In the genomic region with DNA sequence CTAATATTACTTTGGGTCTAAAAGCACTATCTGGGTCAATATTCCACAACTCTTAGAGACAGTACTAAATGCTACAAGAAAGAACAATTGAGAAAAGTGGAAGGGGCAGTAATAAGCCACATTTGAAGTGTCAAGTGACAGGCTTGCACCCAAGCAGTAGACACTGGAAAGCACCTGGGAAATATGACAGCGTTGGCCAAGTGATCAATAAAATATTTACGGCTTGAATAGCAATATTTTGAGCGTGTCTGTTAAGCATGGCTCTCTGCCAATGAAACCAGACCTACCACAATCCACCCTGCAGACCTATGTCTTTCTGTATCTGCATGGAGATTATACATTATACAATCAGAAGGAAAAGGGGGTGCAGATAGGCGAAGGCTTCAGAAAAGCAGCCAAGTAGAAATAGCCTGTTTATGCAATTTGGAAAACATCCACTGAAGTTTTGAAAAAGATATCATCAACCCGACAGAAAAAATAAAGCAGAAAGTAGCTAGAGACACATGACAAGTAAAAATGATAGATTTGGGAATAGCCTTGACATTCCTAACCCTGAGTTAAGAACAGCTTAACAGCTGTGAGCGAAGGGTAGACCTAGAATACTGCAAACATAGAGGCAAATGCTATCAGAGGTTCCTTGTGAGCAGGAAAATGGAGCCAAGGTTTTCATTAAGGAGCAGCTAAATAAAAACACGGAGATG, we compare ENCODE assay signal across 12 cellular contexts.
DNase-seq lines count a peak whose midpoint lies in the region; ATAC-seq, FAIRE-seq and TF ChIP-seq lines count a peak whose summit lies in the region.
"Had no signal": no experiment of that assay in that cellular context is flagged by ENCODE, and none has a peak within 500 bp of the region (broad histone marks: within the 10 kb centered on the region; RNA-seq: fewer than 3 reads in every experiment).

No MANE protein-coding gene starts in this region.

- H3K9ac ChIP-seq in GM12878 (ENCODE audit: control insufficient read depth, insufficient read depth, low read length) = peak overlapping the region; percentile 10; the same call in 1 of the 2 replicates

- POLR2A ChIA-PET in A549 (lab: Yijun Ruan, JAX) (interaction anchor here (1.3 kb wide), 1 partner anchor 19 kb away, joined by 3 read pairs; no protein-coding TSS in a partner anchor), GM12878 (lab: Charles Lee) (interaction anchor here (0.6 to 6.7 kb wide), 12 partner anchors 15 to 227 kb away, joined by 3 to 41 read pairs (median 4); no protein-coding TSS in a partner anchor)

- RAD21 ChIA-PET in GM12878 (lab: Charles Lee; ENCODE audit: unreplicated experiment) = interaction anchor here (0.7 to 10.3 kb wide), 11 partner anchors 10 to 315 kb away, joined by 3 to 144 read pairs (median 4); no protein-coding TSS in a partner anchor

- TF ChIP-seq CTCF in A549 (IDR thresholded peaks at IDR 0.05) = no peak
- no peak for TF ChIP-seq CTCF in GM12865 (IDR thresholded peaks at IDR 0.05; ENCODE audit: insufficient read depth, low read depth, low read length, missing control alignments)
- no peak for TF ChIP-seq CTCF in GM12878 (IDR thresholded peaks at IDR 0.05 in 2 of 3, conservative IDR thresholded peaks at IDR 0.05 in 1 of 3; ENCODE audit: control insufficient read depth in 2 of 3, extremely low read depth in 1 of 3, insufficient read depth in 1 of 3, low read depth in 3 of 3, low read length in 3 of 3)

- SMC1A ChIA-PET in GM12878 (lab: Charles Lee; ENCODE audit: uncharacterized antibody, unreplicated experiment) = interaction anchor here (0.8 to 9.8 kb wide), 18 partner anchors 10 to 223 kb away, joined by 3 to 154 read pairs (median 14); no protein-coding TSS in a partner anchor

- H3K4me1 ChIP-seq in A549 (peaks cover 69% of the 10 kb centered on the region), GM12878 (ENCODE audit: control insufficient read depth, insufficient read depth, low read length) (peaks cover 7% of the 10 kb centered on the region; the same call in 1 of the 2 replicates)

- H3K4me3 ChIP-seq in A549 = no peak overlapping the region
- peak overlapping the region; percentile 93 for H3K4me3 ChIP-seq in GM12865 (ENCODE audit: low read depth, low read length)
- H3K4me3 ChIP-seq in GM12878 = peak overlapping the region; percentile 96

- CTCF ChIA-PET in A549 (lab: Yijun Ruan, JAX) (interaction anchor here (0.9 to 1.2 kb wide), 2 partner anchors 115 to 226 kb away, joined by 3 to 4 read pairs; no protein-coding TSS in a partner anchor), GM12878 (lab: Yijun Ruan, JAX) (interaction anchor here (0.8 to 5.8 kb wide), 11 partner anchors 14 to 226 kb away, joined by 3 to 43 read pairs (median 4); no protein-coding TSS in a partner anchor)

- H3K4me1 Mint-ChIP-seq in naive B cell = peaks cover 84 to 93% (median 88%) of the 10 kb centered on the region in 3 donors

- peaks cover 19 to 37% of the 10 kb centered on the region in 2 donors for H3K36me3 Mint-ChIP-seq in naive B cell
- H3K36me3 Mint-ChIP-seq: WTC11 had no signal

- peaks cover 99% of the 10 kb centered on the region for H3K79me2 ChIP-seq in GM12878 (ENCODE audit: control insufficient read depth, insufficient read depth, low read length)

- no peak for DNase-seq in A549 (ENCODE audit: low read depth in 1 of 2, low spot score in 1 of 2)
- DNase-seq in GM12865 (ENCODE audit: low read depth) = no peak
- DNase-seq in GM12878 (ENCODE audit: low read depth, low spot score) = no peak
- no peak for DNase-seq in naive B cell
- DNase-seq in NCI-H2196 treated with DMSO at 0.1 percent for 48 hours (lab: John Stamatoyannopoulos, UW; ENCODE audit: unreplicated experiment) = no peak
- no peak for DNase-seq in stimulated activated CD4-positive, alpha-beta T cell treated with anti-CD3 and anti-CD28 coated beads, Interleukin-15, amount 100 ng/mL, for 24 hours
- no peak for DNase-seq in amygdala (lab: John Stamatoyannopoulos, UW)
- DNase-seq: central memory CD4-positive, alpha-beta T cell; NCI-H446; stimulated activated naive CD4-positive, alpha-beta T cell treated with Interleukin-2 at 50 U/mL for 16 hours had no signal

- TF ChIP-seq RAD21 in A549 (conservative IDR thresholded peaks at IDR 0.05 in 1 of 2, IDR thresholded peaks at IDR 0.05 in 1 of 2) = no peak
- no peak for TF ChIP-seq RAD21 in GM12878 (IDR thresholded peaks at IDR 0.05; ENCODE audit: insufficient read depth, low read depth, low read length)

- H3K36me3 ChIP-seq in GM12878 (ENCODE audit: control insufficient read depth in 2 of 2, insufficient read depth in 2 of 2, low read length in 1 of 2) = peaks cover 3 to 12% of the 10 kb centered on the region in 2 experiments

- H3K27me3 Mint-ChIP-seq in naive B cell = no peaks in the 10 kb centered on the region

- H3K4me2 ChIP-seq in A549 (peak overlapping the region; percentile 91; the same call in 2 of the 3 replicates), GM12878 (ENCODE audit: control insufficient read depth, insufficient read depth) (peak overlapping the region; percentile 93)

- H4K20me1 ChIP-seq in GM12878 (ENCODE audit: control insufficient read depth, insufficient read depth) = no peaks in the 10 kb centered on the region

- no peaks in the 10 kb centered on the region for H3K27me3 ChIP-seq in GM12878 (replicated peaks in 1 of 2; ENCODE audit: control insufficient read depth in 2 of 2, insufficient read depth in 2 of 2, low read length in 1 of 2)

- WGBS in A549 (ENCODE audit: missing lambda C conversion rate) = 81% methylated on average over 7 of the region's 7 CpGs
- 55% methylated on average over 7 of the region's 7 CpGs for WGBS in GM12878 (ENCODE audit: insufficient coverage, insufficient replicate concordance, low lambda C conversion rate, missing lambda C conversion rate)

- H2AFZ ChIP-seq in GM12878 (ENCODE audit: control insufficient read depth, low read depth, low read length) = no peak overlapping the region

- TF ChIP-seq EP300 in A549 (IDR thresholded peaks at IDR 0.05) = no peak
- no peak for TF ChIP-seq EP300 in GM12878 (IDR thresholded peaks at IDR 0.05; ENCODE audit: borderline replicate concordance in 1 of 2, control insufficient read depth in 1 of 2, low read depth in 2 of 2, low read length in 2 of 2)

- TF ChIP-seq POLR2A in A549 (IDR thresholded peaks at IDR 0.05; ENCODE audit: low read length) (no peak), GM12878 (IDR thresholded peaks at IDR 0.05; ENCODE audit: low read depth, low read length) (no peak)

- H3K27ac Mint-ChIP-seq in naive B cell = peak overlapping the region; percentile 4 to 95 (median 82)
- H3K27ac Mint-ChIP-seq: WTC11 had no signal

- H3K27ac ChIP-seq in A549 = peak overlapping the region in 1 of 2 experiments; percentile 77; a peak in 3 of 6 replicates
- peak overlapping the region; percentile 2 for H3K27ac ChIP-seq in GM12878 (ENCODE audit: control insufficient read depth, insufficient read depth)

- H3K4me3 Mint-ChIP-seq in naive B cell = peak overlapping the region; percentile 86 to 99 (median 95)
- H3K4me3 Mint-ChIP-seq: WTC11 had no signal

- in situ Hi-C loops in GM12878 (cut with MboI) = no loop called here

- H3K9me3 ChIP-seq in A549 (no peaks in the 10 kb centered on the region), GM12878 (replicated peaks; ENCODE audit: control insufficient read depth, insufficient read depth, low read length) (no peaks in the 10 kb centered on the region)

- BruUV-seq in GM12878 (replicated peaks; lab: Mats Ljungman, UMichigan) = no TSS peak

- FAIRE-seq in A549 (lab: Jason Lieb, UNC) = no peak
- no peak for FAIRE-seq in GM12878 (lab: Jason Lieb, UNC)

- no peaks in the 10 kb centered on the region for H3K9me3 Mint-ChIP-seq in naive B cell
- H3K9me3 Mint-ChIP-seq: WTC11 had no signal

- intact Hi-C loops in GM12878 (cut with micrococcal nuclease; ENCODE audit: unreplicated experiment) = loop anchor here (2.0 to 5.0 kb wide), 3 partner anchors 33 to 241 kb away; no protein-coding TSS in a partner anchor

- ATAC-seq in A549 = no peak
- ATAC-seq in GM12878 = peak; percentile 4; the same call in 2 of the 3 replicates
- no peak for ATAC-seq in naive B cell (ENCODE audit: low read depth in 2 of 2)
- ATAC-seq in GM19035 (IDR thresholded peaks at IDR 0.05; ENCODE audit: unreplicated experiment) = no peak
- ATAC-seq: WTC11 had no signal

TF ChIP-seq in A549, 52 proteins besides CTCF, POLR2A, EP300 and RAD21 (continues in another document):
- TF ChIP-seq EHMT2 (IDR thresholded peaks at IDR 0.05; ENCODE audit: low read depth) = no peak
- TF ChIP-seq HOXB5 (CRISPR knock-in tag; IDR thresholded peaks at IDR 0.05) = no peak
- TF ChIP-seq RARB (CRISPR knock-in tag; IDR thresholded peaks at IDR 0.05) = no peak

TF ChIP-seq in GM12878, 131 proteins besides CTCF, POLR2A, EP300 and RAD21 (continues in another document):
- peak; percentile 32; the same call in 1 of the 2 replicates for TF ChIP-seq PKNOX1 (IDR thresholded peaks at IDR 0.05)
- no peak for TF ChIP-seq ZBTB11 (CRISPR knock-in tag; IDR thresholded peaks at IDR 0.05)
